In the genomic region with DNA sequence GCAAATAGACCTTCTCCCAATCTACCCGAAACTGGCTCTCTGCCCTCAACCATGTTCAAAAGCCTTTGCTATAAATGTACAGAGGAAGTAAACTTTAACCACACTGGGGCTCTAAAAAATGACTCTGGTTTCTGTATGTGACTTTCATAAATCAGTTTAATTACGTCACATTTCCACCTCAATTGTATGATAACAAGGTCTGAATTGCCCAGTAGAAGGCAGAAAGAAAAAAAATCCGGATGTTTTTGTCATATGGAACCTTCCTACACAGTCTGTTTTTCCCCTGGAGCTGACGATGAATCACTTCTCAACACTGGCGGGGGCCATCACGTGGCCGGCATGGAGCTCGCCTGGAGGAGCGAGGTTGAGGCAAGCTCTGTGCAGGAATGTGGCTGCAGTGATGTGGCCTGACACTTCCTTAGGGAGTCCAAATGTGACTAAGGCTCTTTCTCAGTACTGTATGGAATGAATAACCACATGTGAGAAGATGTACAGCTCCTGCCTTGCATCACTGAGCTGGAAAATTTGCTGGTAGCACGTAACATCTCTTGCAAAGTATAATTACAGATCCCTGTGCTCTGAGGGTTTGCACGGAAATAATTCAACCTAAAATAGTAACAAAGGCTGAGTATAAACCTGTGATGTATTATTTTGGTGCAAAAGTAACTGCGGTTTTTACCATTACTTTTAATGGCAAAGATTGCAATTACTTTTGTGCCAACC, we compare ENCODE assay signal across 7 cellular contexts. TPM values are rescaled to one million over a fixed set of nuclear protein-coding genes. Genes with fewer than 3 reads are reported as not detected.
A peak's percentile ranks its signal among the peaks of the same experiment; 100 is the strongest.
DNase-seq lines count a peak whose midpoint lies in the region; ATAC-seq, FAIRE-seq and TF ChIP-seq lines count a peak whose summit lies in the region.

No MANE protein-coding gene starts in this region.

- no peak overlapping the region for H3K27ac ChIP-seq in substantia nigra (ENCODE audit: low read depth, low read length, poor library complexity, severe bottlenecking)

- DNase-seq in RCC 7860 (ENCODE audit: low spot score) = peak; percentile 99
- DNase-seq in activated T-helper 9 cell treated with anti-CD3 and anti-CD28 coated beads, Interleukin-2, amount 50 U/mL, for 16 hours (ENCODE audit: low read depth) = peak; percentile 81
- DNase-seq in fibroblast of the conjunctiva (ENCODE audit: low read depth) = peak; percentile 95
- DNase-seq in omental fat pad (ENCODE audit: low spot score) = peak; percentile 56
- peak in 34 of 49 donors; percentile 10 to 67 (median 42) for DNase-seq in substantia nigra (lab: John Stamatoyannopoulos, UW)

- peak; percentile 95 for FAIRE-seq in RCC 7860 (lab: Jason Lieb, UNC)

- ATAC-seq in GM18868 (IDR thresholded peaks at IDR 0.05; ENCODE audit: unreplicated experiment) = peak; percentile 53
- ATAC-seq in HG03066 (IDR thresholded peaks at IDR 0.05; ENCODE audit: low read depth, unreplicated experiment) = peak; percentile 50
- ATAC-seq in omental fat pad (ENCODE audit: low FRiP score) = peak; percentile 89

- no peak for TF ChIP-seq CTCF in omental fat pad (IDR thresholded peaks at IDR 0.05)

RNA-seq across cellular contexts. Expression of gene SNX9, which starts 58.5 kb away (rescaled TPM):
- total RNA-seq in omental fat pad = 10 to 100 TPM; 61.8 to 89.6 (median 76.3) TPM

Comparison
In these comparisons a context has a peak if more than half of its experiments do, and no peak if none do; other contexts are left out.
1. DNase-seq: peak in every context shown above with its lines; median percentile 99 in RCC 7860; 95 in fibroblast of the conjunctiva; 81 in activated T-helper 9 cell treated with anti-CD3 and anti-CD28 coated beads, Interleukin-2, amount 50 U/mL, for 16 hours; 56 in omental fat pad; 42 in substantia nigra.